ENCODE assay signal across 8 cellular contexts in the genomic region with DNA sequence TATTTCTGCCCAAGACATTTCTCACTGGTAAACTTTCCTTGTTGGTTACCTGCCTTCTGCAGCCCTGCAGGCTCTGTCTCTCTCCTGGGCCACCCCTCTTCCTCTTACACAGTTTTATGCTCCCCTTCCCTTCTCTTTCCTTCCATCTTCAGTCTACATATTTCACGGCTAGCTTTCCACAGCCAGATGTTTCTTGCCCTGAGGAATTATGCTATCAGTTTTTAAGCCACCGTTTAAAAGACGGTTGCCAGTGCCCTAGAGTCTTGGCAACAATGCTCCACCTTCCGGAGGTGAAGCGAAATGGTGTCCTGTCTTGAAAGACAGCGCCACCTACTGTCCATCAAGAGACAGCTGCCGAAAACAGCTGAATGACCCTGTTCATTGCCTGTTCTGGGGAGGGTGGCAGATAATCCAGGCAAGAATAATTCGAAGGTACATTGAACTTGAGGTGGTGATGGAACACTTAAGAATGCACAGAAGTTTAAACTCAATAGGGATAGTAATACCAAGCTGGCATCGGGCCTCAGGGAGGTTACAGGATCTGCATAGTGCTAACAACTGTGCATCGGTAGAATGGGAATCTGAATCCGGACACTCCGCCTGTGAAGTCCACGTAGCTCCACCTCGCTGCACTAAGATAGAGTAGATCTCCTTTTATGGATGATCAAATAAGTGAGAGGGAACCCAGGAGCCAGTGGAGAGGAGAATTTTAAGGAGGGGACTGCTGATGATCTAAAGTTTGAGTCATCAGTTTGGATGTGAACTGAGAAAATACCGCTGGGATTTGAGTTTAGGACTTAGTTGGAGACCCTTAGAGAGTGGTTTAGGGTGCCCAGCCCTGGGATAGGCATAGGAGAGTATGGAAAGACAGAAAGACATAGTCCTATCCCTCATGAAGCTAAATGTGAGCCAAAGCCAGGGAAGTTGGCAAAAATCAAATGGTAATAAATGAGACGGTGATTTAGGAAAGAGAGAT. TPM values are rescaled to one million over a fixed set of nuclear protein-coding genes. Genes with fewer than 3 reads are reported as not detected.
DNase-seq lines count a peak whose midpoint lies in the region; ATAC-seq and TF ChIP-seq lines count a peak whose summit lies in the region.

No MANE protein-coding gene starts in this region.

- intact Hi-C loops in Right ventricle myocardium superior (cut with DNase I): loop anchor here (2.0 to 10.0 kb wide), 2 partner anchors 28 to 276 kb away; no protein-coding TSS in a partner anchor
- intact Hi-C loops in uterus (cut with DNase I; ENCODE audit: low total_unique reads): no loop called here

- peaks cover 27% of the 10 kb centered on the region for H3K27me3 ChIP-seq in BJ (ENCODE audit: control insufficient read depth, insufficient read depth, low read length)
- peaks cover 5 to 29% of the 10 kb centered on the region in 2 donors for H3K27me3 ChIP-seq in uterus

- no peaks in the 10 kb centered on the region for H3K4me1 ChIP-seq in uterus

- no peaks in the 10 kb centered on the region for H3K36me3 Mint-ChIP-seq in progenitor cell of endocrine pancreas (ENCODE audit: insufficient read depth)

- H3K4me3 Mint-ChIP-seq in progenitor cell of endocrine pancreas (ENCODE audit: low read depth): no peak overlapping the region

- DNase-seq in BJ (ENCODE audit: low read depth) (no peak), GM19240 (ENCODE audit: insufficient read length, low spot score) (peak; percentile 86), NCI-H1092 (lab: John Stamatoyannopoulos, UW) (peak; percentile 43), SW480 (ENCODE audit: low spot score) (peak; percentile 81), Right ventricle myocardium superior (peak; percentile 41), progenitor cell of endocrine pancreas (ENCODE audit: low spot score, unreplicated experiment) (peak; percentile 25), uterus (peak; percentile 54 to 72)
- DNase-seq in activated naive CD8-positive, alpha-beta T cell treated with anti-CD3 and anti-CD28 coated beads, Interleukin-2, amount 50 U/mL, for 16 hours (ENCODE audit: low read depth, low spot score): peak; percentile 6

- no peak overlapping the region for H3K4me3 ChIP-seq in BJ (ENCODE audit: low read depth, low read length)
- H3K4me3 ChIP-seq in uterus: no peak overlapping the region

- peak; percentile 99 for TF ChIP-seq CTCF in BJ (IDR thresholded peaks at IDR 0.05; ENCODE audit: insufficient read depth, low read depth, low read length)
- peak; percentile 99 for TF ChIP-seq CTCF in progenitor cell of endocrine pancreas (IDR thresholded peaks at IDR 0.05; ENCODE audit: unreplicated experiment)
- TF ChIP-seq CTCF in uterus (IDR thresholded peaks at IDR 0.05): peak; percentile 89 to 95 (median 92)

- H3K27ac Mint-ChIP-seq in progenitor cell of endocrine pancreas: no peak overlapping the region

- CTCF ChIA-PET in BJ (lab: Yijun Ruan, JAX): interaction anchor here (0.5 to 5.1 kb wide), 33 partner anchors 9 to 372 kb away, joined by 3 to 199 read pairs (median 4); no protein-coding TSS in a partner anchor

- H3K27ac ChIP-seq in uterus: no peak overlapping the region

- H3K9me3 ChIP-seq in uterus: no peaks in the 10 kb centered on the region

- POLR2A ChIA-PET in BJ (lab: Charles Lee): no interaction called here

- H3K36me3 ChIP-seq in BJ (ENCODE audit: control insufficient read depth, insufficient read depth, low read length): no peaks in the 10 kb centered on the region
- no peaks in the 10 kb centered on the region for H3K36me3 ChIP-seq in uterus

- no peak for TF ChIP-seq POLR2A in uterus (IDR thresholded peaks at IDR 0.05)

- ATAC-seq in Right ventricle myocardium superior (ENCODE audit: poor library complexity): peak; percentile 94

- H3K4me1 Mint-ChIP-seq in progenitor cell of endocrine pancreas (ENCODE audit: low read depth): peaks cover 5% of the 10 kb centered on the region

- peaks cover 79% of the 10 kb centered on the region for H3K27me3 Mint-ChIP-seq in progenitor cell of endocrine pancreas

- no peaks in the 10 kb centered on the region for H3K9me3 Mint-ChIP-seq in progenitor cell of endocrine pancreas (ENCODE audit: low read depth)

RNA-seq across cellular contexts. Expression of a gene that starts 4.8 kb away (rescaled TPM):
- polyA plus RNA-seq in BJ (2011; rRNA removed): not detected in 2 replicates
- polyA minus RNA-seq in BJ (2011; rRNA and poly(A)+ RNA removed): not detected in 2 replicates
- total RNA-seq in Right ventricle myocardium superior: not detected
- total RNA-seq in progenitor cell of endocrine pancreas: not detected in 2 replicates
- not detected for total RNA-seq in uterus

RNA-seq across cellular contexts. Expression of a gene that starts 18.3 kb away (rescaled TPM):
- polyA plus RNA-seq in BJ (2011; rRNA removed): not detected in 2 replicates
- not detected in 2 replicates for polyA minus RNA-seq in BJ (2011; rRNA and poly(A)+ RNA removed)
- total RNA-seq in Right ventricle myocardium superior: not detected
- total RNA-seq in progenitor cell of endocrine pancreas: not detected in 2 replicates
- not detected for total RNA-seq in uterus

RNA-seq across cellular contexts. Expression of a gene that starts 29.8 kb away (rescaled TPM):
- polyA plus RNA-seq in BJ (2011; rRNA removed): not detected in 2 replicates
- not detected in 2 replicates for polyA minus RNA-seq in BJ (2011; rRNA and poly(A)+ RNA removed)
- total RNA-seq in Right ventricle myocardium superior (not detected), progenitor cell of endocrine pancreas (not detected in 2 replicates), uterus (under 1 TPM in 1 of 4 donors, not detected in 3; 0.69 TPM)

RNA-seq across cellular contexts. Expression of a gene that starts 32.2 kb away (rescaled TPM):
- not detected in 2 replicates for polyA plus RNA-seq in BJ (2011; rRNA removed)
- polyA minus RNA-seq in BJ (2011; rRNA and poly(A)+ RNA removed): not detected in 2 replicates
- total RNA-seq in Right ventricle myocardium superior: not detected
- total RNA-seq in progenitor cell of endocrine pancreas: not detected in 2 replicates
- total RNA-seq in uterus: not detected

RNA-seq across cellular contexts. Expression of a gene that starts 55.6 kb away (rescaled TPM):
- polyA plus RNA-seq in BJ (2011; rRNA removed): not detected in 2 replicates
- polyA minus RNA-seq in BJ (2011; rRNA and poly(A)+ RNA removed): not detected in 2 replicates
- not detected for total RNA-seq in Right ventricle myocardium superior
- total RNA-seq in progenitor cell of endocrine pancreas: not detected in 2 replicates
- total RNA-seq in uterus: under 1 TPM in 2 of 4 donors, not detected in 2; 0.21 to 0.83 TPM
